ENCODE assay signal across 8 cellular contexts in the genomic region with DNA sequence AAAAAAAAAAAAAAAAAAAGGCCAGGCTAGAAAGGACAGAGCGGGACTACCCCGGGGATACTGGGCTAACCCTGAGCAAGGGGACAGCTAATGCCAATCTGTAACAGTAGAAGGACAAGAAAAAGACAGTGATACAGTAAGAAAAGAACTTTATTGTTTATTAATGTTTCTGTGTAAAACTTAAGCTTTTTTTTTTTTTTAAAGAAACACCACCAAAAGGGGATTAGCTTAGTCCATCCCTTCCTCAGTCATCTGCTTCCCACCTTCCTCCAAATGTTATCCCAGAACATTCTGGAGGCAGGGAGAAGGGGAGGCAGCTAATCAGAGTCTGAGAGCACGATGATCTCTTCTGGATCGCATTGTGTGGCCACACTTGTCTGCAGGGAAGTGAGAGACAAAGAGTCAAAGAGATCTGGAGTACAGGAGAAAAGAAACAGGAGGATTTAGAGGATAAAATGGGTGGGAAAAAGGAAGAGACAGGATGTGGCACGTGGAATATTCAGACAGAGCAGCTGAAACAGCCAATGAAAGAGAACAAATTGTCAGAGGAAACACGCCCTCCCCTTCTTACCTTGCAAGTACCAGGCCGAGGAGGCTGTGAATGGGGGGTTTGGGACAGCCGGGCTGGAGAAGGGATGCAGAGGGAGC. TPM values are rescaled to one million over a fixed set of nuclear protein-coding genes. Genes with fewer than 3 reads are reported as not detected.
DNase-seq lines count a peak whose midpoint lies in the region; ATAC-seq and TF ChIP-seq lines count a peak whose summit lies in the region.

No MANE protein-coding gene starts in this region.

- BruUV-seq in HCT116 (replicated peaks; lab: Mats Ljungman, UMichigan): no TSS peak

- RAD21 ChIA-PET in HCT116 (lab: Charles Lee; ENCODE audit: low non-redundant PET in 1 of 2, low total read pairs in 2 of 2, uncharacterized antibody in 2 of 2, unreplicated experiment in 2 of 2): interaction anchor here in 1 of 2 experiments (0.8 kb wide), 1 partner anchor 19 kb away, joined by 3 read pairs; no protein-coding TSS in a partner anchor

- no peak for ATAC-seq in HCT116

- H3K27ac Mint-ChIP-seq in activated CD4-positive, alpha-beta memory T cell treated with anti-CD3 and anti-CD28 coated beads, Interleukin-2, amount 10 ng/mL, durations not matched to agents 7 days and 5 days: peak overlapping the region; percentile 95

- POLR2A ChIA-PET in HCT116 (lab: Charles Lee): interaction anchor here (0.7 to 2.3 kb wide), 11 partner anchors 10 to 1123 kb away, joined by 3 to 13 read pairs (median 7); partner anchors contain the start of genes B3GALT4, PFDN6, PHF1 and RGL2
- POLR2A ChIA-PET in activated CD4-positive, alpha-beta memory T cell treated with anti-CD3 and anti-CD28 coated beads, Interleukin-2, amount 10 ng/mL, durations not matched to agents 7 days and 5 days (lab: Charles Lee): interaction anchor here (0.6 to 2.8 kb wide), 12 partner anchors 19 to 1499 kb away, joined by 3 to 14 read pairs (median 4); partner anchors contain the start of genes B3GALT4, CUTA, RGL2 and RPS18

- peaks cover 22 to 29% of the 10 kb centered on the region in 2 experiments; a peak in 3 of 4 replicates for H3K36me3 ChIP-seq in HCT116 (ENCODE audit: control insufficient read depth in 1 of 2, insufficient read depth in 2 of 2, low read length in 2 of 2)
- no peaks in the 10 kb centered on the region for H3K36me3 ChIP-seq in hepatocyte (replicated peaks; ENCODE audit: insufficient read depth, low read depth)
- H3K36me3 ChIP-seq in spleen: peaks cover 2 to 50% (median 29%) of the 10 kb centered on the region in 6 donors

- H3K27me3 ChIP-seq in HCT116 (ENCODE audit: insufficient read depth, low read length): no peaks in the 10 kb centered on the region
- H3K27me3 ChIP-seq in hepatocyte: no peaks in the 10 kb centered on the region
- H3K27me3 ChIP-seq in spleen (replicated peaks in 1 of 7): no peaks in the 10 kb centered on the region

- CTCF ChIA-PET in HCT116 (lab: Charles Lee): interaction anchor here (1.0 to 1.8 kb wide), 4 partner anchors 21 to 193 kb away, joined by 4 to 9 read pairs (median 4); partner anchors contain the start of gene B3GALT4
- CTCF ChIA-PET in activated CD4-positive, alpha-beta memory T cell treated with anti-CD3 and anti-CD28 coated beads, Interleukin-2, amount 10 ng/mL, durations not matched to agents 7 days and 5 days (lab: Charles Lee): interaction anchor here (1.0 to 2.4 kb wide), 7 partner anchors 18 to 107 kb away, joined by 3 to 16 read pairs (median 6); partner anchors contain the start of gene B3GALT4

- peaks cover 82% of the 10 kb centered on the region for H3K4me1 Mint-ChIP-seq in activated CD4-positive, alpha-beta memory T cell treated with anti-CD3 and anti-CD28 coated beads, Interleukin-2, amount 10 ng/mL, durations not matched to agents 7 days and 5 days

- H3K4me1 ChIP-seq in HCT116 (ENCODE audit: control insufficient read depth in 1 of 2, insufficient read depth in 2 of 2, low read length in 2 of 2) (peaks cover 36 to 67% of the 10 kb centered on the region in 2 experiments), hepatocyte (ENCODE audit: insufficient read depth) (peaks cover 15% of the 10 kb centered on the region), spleen (peaks cover 60 to 85% (median 76%) of the 10 kb centered on the region in 6 donors)

- H3K4me3 ChIP-seq in HCT116 (replicated peaks in 1 of 2; ENCODE audit: low read depth in 1 of 2, low read length in 2 of 2): peak overlapping the region; percentile 55 to 63
- H3K4me3 ChIP-seq in hepatocyte: no peak overlapping the region
- peak overlapping the region; percentile 39 to 82 (median 65) for H3K4me3 ChIP-seq in spleen

- TF ChIP-seq CTCF in HCT116 (IDR thresholded peaks at IDR 0.05 in 2 of 3, conservative IDR thresholded peaks at IDR 0.05 in 1 of 3; ENCODE audit: borderline replicate concordance in 1 of 3, insufficient read depth in 1 of 3, low read depth in 2 of 3, low read length in 2 of 3) (no peak), hepatocyte (IDR thresholded peaks at IDR 0.05; ENCODE audit: poor library complexity) (no peak), spleen (IDR thresholded peaks at IDR 0.05 in 8 of 11, conservative IDR thresholded peaks at IDR 0.05 in 3 of 11) (no peak)

- no peaks in the 10 kb centered on the region for H3K9me3 Mint-ChIP-seq in activated CD4-positive, alpha-beta memory T cell treated with anti-CD3 and anti-CD28 coated beads, Interleukin-2, amount 10 ng/mL, durations not matched to agents 7 days and 5 days

- H3K36me3 Mint-ChIP-seq in activated CD4-positive, alpha-beta memory T cell treated with anti-CD3 and anti-CD28 coated beads, Interleukin-2, amount 10 ng/mL, durations not matched to agents 7 days and 5 days (ENCODE audit: low read depth): peaks cover 68% of the 10 kb centered on the region

- peak overlapping the region; percentile 68 for H3K27ac ChIP-seq in HCT116 (ENCODE audit: low read depth, low read length)
- peak overlapping the region; percentile 71 for H3K27ac ChIP-seq in hepatocyte
- H3K27ac ChIP-seq in spleen: peak overlapping the region; percentile 58 to 100 (median 94)

- intact Hi-C loops in HCT116 (cut with micrococcal nuclease): no loop called here
- intact Hi-C loops in spleen (cut with DNase I; ENCODE audit: low total_unique reads): no loop called here

- H3K9me3 ChIP-seq in HCT116 (ENCODE audit: control insufficient read depth in 1 of 2, insufficient read depth in 1 of 2, low read depth in 1 of 2, low read length in 2 of 2) (no peaks in the 10 kb centered on the region), hepatocyte (ENCODE audit: low read depth) (no peaks in the 10 kb centered on the region), spleen (no peaks in the 10 kb centered on the region)

- H3K27me3 Mint-ChIP-seq in activated CD4-positive, alpha-beta memory T cell treated with anti-CD3 and anti-CD28 coated beads, Interleukin-2, amount 10 ng/mL, durations not matched to agents 7 days and 5 days: no peaks in the 10 kb centered on the region

- DNase-seq in HCT116 (ENCODE audit: low read depth, low spot score) (no peak), hepatocyte (ENCODE audit: low spot score) (no peak), spleen (no peak), GM19240 (ENCODE audit: insufficient read length, low spot score) (no peak), GOT3 (lab: John Stamatoyannopoulos, UW) (no peak), NCI-H1092 (lab: John Stamatoyannopoulos, UW) (no peak)
- no peak for DNase-seq in activated CD4-positive, alpha-beta memory T cell treated with anti-CD3 and anti-CD28 coated beads, Interleukin-2, amount 10 ng/mL, durations not matched to agents 7 days and 5 days
- DNase-seq in central memory CD4-positive, alpha-beta T cell: no peak

- TF ChIP-seq POLR2A in HCT116 (IDR thresholded peaks at IDR 0.05; ENCODE audit: borderline replicate concordance, extremely low read depth, insufficient read depth, insufficient read length) (no peak), spleen (IDR thresholded peaks at IDR 0.05) (no peak)

- H3K4me2 ChIP-seq in HCT116 (ENCODE audit: low read length): peak overlapping the region; percentile 87
- peak overlapping the region; percentile 71 for H3K4me2 ChIP-seq in hepatocyte

- TF ChIP-seq RAD21 in HCT116 (IDR thresholded peaks at IDR 0.05; ENCODE audit: low read depth): no peak

- H2AFZ ChIP-seq in HCT116 (ENCODE audit: low read depth, low read length, poor library complexity, severe bottlenecking) (no peak overlapping the region), hepatocyte (peak overlapping the region; percentile 12)

- WGBS in hepatocyte (ENCODE audit: low lambda C conversion rate, missing lambda C conversion rate): 64% methylated on average over 8 of the region's 8 CpGs
- WGBS in spleen, 5 donors: 59 to 71% (median 70%) methylated on average over 8 of the region's 8 CpGs

- peaks cover 42% of the 10 kb centered on the region for H3K79me2 ChIP-seq in HCT116 (ENCODE audit: insufficient read depth, low read length)
- peaks cover 34% of the 10 kb centered on the region for H3K79me2 ChIP-seq in hepatocyte

- peak overlapping the region; percentile 87 for H3K4me3 Mint-ChIP-seq in activated CD4-positive, alpha-beta memory T cell treated with anti-CD3 and anti-CD28 coated beads, Interleukin-2, amount 10 ng/mL, durations not matched to agents 7 days and 5 days

- no peaks in the 10 kb centered on the region for H4K20me1 ChIP-seq in HCT116 (ENCODE audit: insufficient read depth)
- H4K20me1 ChIP-seq in hepatocyte (ENCODE audit: insufficient read depth, poor library complexity, severe bottlenecking): no peaks in the 10 kb centered on the region

- H3K9me2 ChIP-seq in HCT116 (ENCODE audit: insufficient read depth): no peaks in the 10 kb centered on the region
- no peaks in the 10 kb centered on the region for H3K9me2 ChIP-seq in hepatocyte (replicated peaks; ENCODE audit: insufficient read depth)

- peak overlapping the region; percentile 61 for H3K9ac ChIP-seq in HCT116 (ENCODE audit: low read length)

RNA-seq across cellular contexts. Expression of gene ZBTB22, which starts 1.0 kb away (rescaled TPM):
- total RNA-seq in HCT116 (2021; ENCODE audit: unreplicated experiment) (11.7 TPM), hepatocyte (21.6 and 23.4 TPM in 2 replicates), spleen (10 to 100 TPM; 16.1 to 27.2 (median 20.1) TPM)
- polyA plus RNA-seq in HCT116 (2012): 15.6 and 18.7 TPM in 2 replicates
- 10 to 100 TPM; 16.5 to 18.0 TPM for total RNA-seq in activated CD4-positive, alpha-beta memory T cell treated with anti-CD3 and anti-CD28 coated beads, Interleukin-2, amount 10 ng/mL, durations not matched to agents 7 days and 5 days
- polyA plus RNA-seq in hepatocyte (23.2 and 23.8 TPM in 2 replicates), spleen (10 to 100 TPM; 10.8 to 19.8 (median 15.4) TPM)

RNA-seq across cellular contexts. Expression of gene DAXX, which starts 4.2 kb away (rescaled TPM):
- total RNA-seq in HCT116 (2021; ENCODE audit: unreplicated experiment) (64.9 TPM), hepatocyte (26.4 and 31.0 TPM in 2 replicates), spleen (10 to 100 TPM; 47.6 to 76.3 (median 67.9) TPM)
- polyA plus RNA-seq in HCT116 (2012): 45.6 and 54.5 TPM in 2 replicates
- 100 to 1,000 TPM in 1 of 2 experiments, 10 to 100 TPM in 1; 95.7 to 103 TPM for total RNA-seq in activated CD4-positive, alpha-beta memory T cell treated with anti-CD3 and anti-CD28 coated beads, Interleukin-2, amount 10 ng/mL, durations not matched to agents 7 days and 5 days
- polyA plus RNA-seq in hepatocyte (28.4 and 35.3 TPM in 2 replicates), spleen (10 to 100 TPM; 47.8 to 59.3 (median 54.0) TPM)

RNA-seq across cellular contexts. Expression of gene TAPBP, which starts 4.7 kb away (rescaled TPM):
- total RNA-seq in HCT116 (2021; ENCODE audit: unreplicated experiment): 80.1 TPM
- polyA plus RNA-seq in HCT116 (2012): 37.1 and 38.1 TPM in 2 replicates
- 100 to 1,000 TPM; 243 to 249 TPM for total RNA-seq in activated CD4-positive, alpha-beta memory T cell treated with anti-CD3 and anti-CD28 coated beads, Interleukin-2, amount 10 ng/mL, durations not matched to agents 7 days and 5 days
- 39.1 and 59.3 TPM in 2 replicates for total RNA-seq in hepatocyte
- polyA plus RNA-seq in hepatocyte: 108 and 116 TPM in 2 replicates
- total RNA-seq in spleen: 100 to 1,000 TPM; 238 to 292 (median 285) TPM
- 100 to 1,000 TPM in 1 of 3 donors, 10 to 100 TPM in 2; 42.6 to 101 (median 81.6) TPM for polyA plus RNA-seq in spleen

RNA-seq across cellular contexts. Expression of gene RGL2, which starts 19.8 kb away (rescaled TPM):
- 53.4 TPM for total RNA-seq in HCT116 (2021; ENCODE audit: unreplicated experiment)
- 45.4 and 48.4 TPM in 2 replicates for polyA plus RNA-seq in HCT116 (2012)
- 10 to 100 TPM; 44.3 to 45.1 TPM for total RNA-seq in activated CD4-positive, alpha-beta memory T cell treated with anti-CD3 and anti-CD28 coated beads, Interleukin-2, amount 10 ng/mL, durations not matched to agents 7 days and 5 days
- total RNA-seq in hepatocyte: 57.4 and 63.3 TPM in 2 replicates
- polyA plus RNA-seq in hepatocyte: 82.1 and 89.3 TPM in 2 replicates
- total RNA-seq in spleen: 100 to 1,000 TPM; 123 to 212 (median 146) TPM
- 100 to 1,000 TPM in 2 of 3 donors, 10 to 100 TPM in 1; 73.3 to 180 (median 133) TPM for polyA plus RNA-seq in spleen

RNA-seq across cellular contexts. Expression of gene PFDN6, which starts 29.1 kb away (rescaled TPM):
- total RNA-seq in HCT116 (2021; ENCODE audit: unreplicated experiment): 90.5 TPM
- 60.4 and 84.0 TPM in 2 replicates for polyA plus RNA-seq in HCT116 (2012)
- total RNA-seq in activated CD4-positive, alpha-beta memory T cell treated with anti-CD3 and anti-CD28 coated beads, Interleukin-2, amount 10 ng/mL, durations not matched to agents 7 days and 5 days: 10 to 100 TPM; 63.5 to 65.0 TPM
- 43.9 and 52.7 TPM in 2 replicates for total RNA-seq in hepatocyte
- 19.5 and 27.2 TPM in 2 replicates for polyA plus RNA-seq in hepatocyte
- 10 to 100 TPM; 11.3 to 35.7 (median 26.5) TPM for total RNA-seq in spleen
- 100 to 1,000 TPM; 150 to 169 (median 158) TPM for polyA plus RNA-seq in spleen
